ENCODE assay signal across 8 cellular contexts in genomic region chr11:73152861-73153483, GRCh38. TPM values are rescaled to one million over a fixed set of nuclear protein-coding genes. Genes with fewer than 3 reads are reported as not detected.
A peak's percentile ranks its signal among the peaks of the same experiment; 100 is the strongest.
DNase-seq lines count a peak whose midpoint lies in the region; ATAC-seq and TF ChIP-seq lines count a peak whose summit lies in the region.

No MANE protein-coding gene starts in this region.

- CTCF ChIA-PET in activated B cell treated with CpG ODN at 0.5 μM for 24 hours (lab: Charles Lee): interaction anchor here (0.9 to 6.3 kb wide), 4 partner anchors 10 to 468 kb away, joined by 3 to 36 read pairs (median 16); partner anchors contain the start of gene FCHSD2

- H3K9me3 Mint-ChIP-seq in activated B cell treated with CpG ODN at 0.5 μM for 24 hours (no peaks in the 10 kb centered on the region), immature natural killer cell (no peaks in the 10 kb centered on the region)

- H3K36me3 Mint-ChIP-seq in activated B cell treated with CpG ODN at 0.5 μM for 24 hours (ENCODE audit: low read depth) (no peaks in the 10 kb centered on the region), immature natural killer cell (no peaks in the 10 kb centered on the region)

- TF ChIP-seq CTCF in activated B cell treated with CpG ODN at 0.5 μM for 24 hours (IDR thresholded peaks at IDR 0.05): no peak

- H3K27ac ChIP-seq in BLaER1 treated with 17β-estradiol and CSF1 and Interleukin-3, amounts not matched to agents 10 nM and 100 nM: peak overlapping the region; percentile 1 to 91 (median 77); a peak in 21 of 22 replicates

- no peaks in the 10 kb centered on the region for H3K36me3 ChIP-seq in BLaER1 treated with 17β-estradiol and CSF1 and Interleukin-3, amounts not matched to agents 10 nM and 100 nM

- in situ Hi-C loops in G401 (cut with HindIII; ENCODE audit: low sequenced_read_pairs): no loop called here

- H4K20me1 ChIP-seq in BLaER1 treated with 17β-estradiol and CSF1 and Interleukin-3, amounts not matched to agents 10 nM and 100 nM: no peaks in the 10 kb centered on the region

- peak overlapping the region in 10 of 11 experiments; percentile 9 to 77 (median 62); a peak in 17 of 22 replicates for H3K9ac ChIP-seq in BLaER1 treated with 17β-estradiol and CSF1 and Interleukin-3, amounts not matched to agents 10 nM and 100 nM

- DNase-seq in GM19240 (ENCODE audit: insufficient read length, low spot score): peak; percentile 62
- peak; percentile 68 for DNase-seq in activated B cell treated with CpG ODN at 0.5 μM for 24 hours
- peak; percentile 18 to 39 (median 35) for DNase-seq in immature natural killer cell
- no peak for DNase-seq in G401 (ENCODE audit: low spot score)
- no peak for DNase-seq in H4 (ENCODE audit: low spot score)
- DNase-seq in AML-193 (lab: John Stamatoyannopoulos, UW): no peak

- H3K4me1 Mint-ChIP-seq in activated B cell treated with CpG ODN at 0.5 μM for 24 hours: peaks cover 99% of the 10 kb centered on the region
- H3K4me1 Mint-ChIP-seq in immature natural killer cell: peaks cover 42 to 43% of the 10 kb centered on the region in 2 donors

- ATAC-seq in HG03175 (IDR thresholded peaks at IDR 0.05; ENCODE audit: unreplicated experiment) (peak; percentile 68), activated B cell treated with CpG ODN at 0.5 μM for 24 hours (ENCODE audit: low read depth) (peak; percentile 70)

- H3K27me3 ChIP-seq in BLaER1 treated with 17β-estradiol and CSF1 and Interleukin-3, amounts not matched to agents 10 nM and 100 nM: no peaks in the 10 kb centered on the region

- H3K4me3 ChIP-seq in BLaER1 treated with 17β-estradiol and CSF1 and Interleukin-3, amounts not matched to agents 10 nM and 100 nM: peak overlapping the region in 1 of 10 experiments; percentile 3; a peak in 2 of 20 replicates

- H3K4me1 ChIP-seq in BLaER1 treated with 17β-estradiol and CSF1 and Interleukin-3, amounts not matched to agents 10 nM and 100 nM: peaks cover 85 to 100% (median 100%) of the 10 kb centered on the region in 10 experiments

- intact Hi-C loops in activated B cell treated with CpG ODN at 0.5 μM for 24 hours (cut with micrococcal nuclease): loop anchor here (1.0 to 5.0 kb wide), 5 partner anchors 11 to 829 kb away; partner anchors contain the start of genes FCHSD2 and UCP2

- POLR2A ChIA-PET in activated B cell treated with CpG ODN at 0.5 μM for 24 hours (lab: Charles Lee): interaction anchor here (0.9 to 15.8 kb wide), 7 partner anchors 10 to 415 kb away, joined by 3 to 551 read pairs (median 5); partner anchors contain the start of gene FCHSD2

- H3K4me3 Mint-ChIP-seq in activated B cell treated with CpG ODN at 0.5 μM for 24 hours (peak overlapping the region; percentile 52), immature natural killer cell (peak overlapping the region; percentile 53 to 59 (median 55))

- H3K4me2 ChIP-seq in BLaER1 treated with 17β-estradiol and CSF1 and Interleukin-3, amounts not matched to agents 10 nM and 100 nM: peak overlapping the region; percentile 76 to 96 (median 88)

- H3K27me3 Mint-ChIP-seq in activated B cell treated with CpG ODN at 0.5 μM for 24 hours (no peaks in the 10 kb centered on the region), immature natural killer cell (ENCODE audit: low read depth in 3 of 3) (peaks cover 0 to 2% (median 0%) of the 10 kb centered on the region in 3 donors)

- H3K27ac Mint-ChIP-seq in activated B cell treated with CpG ODN at 0.5 μM for 24 hours: peak overlapping the region; percentile 97
- peak overlapping the region; percentile 81 to 91 (median 86) for H3K27ac Mint-ChIP-seq in immature natural killer cell

- H3K9me3 ChIP-seq in BLaER1 treated with 17β-estradiol and CSF1 and Interleukin-3, amounts not matched to agents 10 nM and 100 nM (replicated peaks in 1 of 11): no peaks in the 10 kb centered on the region

RNA-seq across cellular contexts. Expression of gene FCHSD2, which starts 10.9 kb away (rescaled TPM):
- 176 and 207 TPM in 2 replicates for total RNA-seq in activated B cell treated with CpG ODN at 0.5 μM for 24 hours
- 10 to 100 TPM in 2 of 3 donors, 1 to 10 TPM in 1; 9.7 to 25.6 (median 11.9) TPM for polyA plus RNA-seq in immature natural killer cell
- 4.1 and 11.0 TPM in 2 replicates for total RNA-seq in G401 (2014; rRNA removed; shearing (Covaris generic))
- 3.7 and 5.0 TPM in 2 replicates for total RNA-seq in H4 (2014; rRNA removed; shearing (Covaris generic))

Comparison
In these comparisons a context has a peak if more than half of its experiments do, and no peak if none do; other contexts are left out.
1. DNase-seq: peak in GM19240 (single experiment), activated B cell treated with CpG ODN at 0.5 μM for 24 hours (single experiment) and immature natural killer cell (3 of 3); none in G401 (single experiment), H4 (single experiment) and AML-193 (0 of 2).
2. RNA of gene FCHSD2, which starts 10.9 kb away (total RNA-seq): 176 to 207 TPM in activated B cell treated with CpG ODN at 0.5 μM for 24 hours; 4.1 to 11.0 TPM in G401 and 3.7 to 5.0 TPM in H4; every median in the first group is over 10 times any median in the second.